Comparison of ENCODE assay signal across 16 cellular contexts in genomic region chr3:69384379-69384778, GRCh38. TPM values are rescaled to one million over a fixed set of nuclear protein-coding genes. Genes with fewer than 3 reads are reported as not detected.
DNase-seq lines count a peak whose midpoint lies in the region; ATAC-seq and TF ChIP-seq lines count a peak whose summit lies in the region.
"Had no signal": no experiment of that assay in that cellular context is flagged by ENCODE, and none has a peak within 500 bp of the region (broad histone marks: within the 10 kb centered on the region; RNA-seq: fewer than 3 reads in every experiment).

No MANE protein-coding gene starts in this region.

- peak overlapping the region; percentile 66 for H3K4me3 ChIP-seq in lower lobe of right lung
- H3K4me3 ChIP-seq in suprapubic skin, result peak overlapping the region; percentile 72

- WGBS in suprapubic skin, result 78% methylated on average over 2 of the region's 2 CpGs

- H3K36me3 Mint-ChIP-seq in chondrocyte (ENCODE audit: low read depth) (no peaks in the 10 kb centered on the region), Calu3 (ENCODE audit: insufficient read depth, unreplicated experiment) (peaks cover 10% of the 10 kb centered on the region)
- H3K36me3 Mint-ChIP-seq: activated naive CD4-positive, alpha-beta T cell treated with anti-CD3 and anti-CD28 coated beads, Interleukin-2, amount 50 U/mL, for 24 hours had no signal

- H3K4me3 Mint-ChIP-seq in chondrocyte (ENCODE audit: unreplicated experiment) (peak overlapping the region; percentile 72), Calu3 (ENCODE audit: low read depth, unreplicated experiment) (no peak overlapping the region)

- H3K4me1 Mint-ChIP-seq in chondrocyte (ENCODE audit: low read depth) (peaks cover 30% of the 10 kb centered on the region), Calu3 (ENCODE audit: low read depth, unreplicated experiment) (peaks cover 8% of the 10 kb centered on the region)

- H3K27me3 Mint-ChIP-seq in chondrocyte (ENCODE audit: low read depth) (no peaks in the 10 kb centered on the region), Calu3 (ENCODE audit: unreplicated experiment) (peaks cover 11% of the 10 kb centered on the region)

- H3K27ac Mint-ChIP-seq in chondrocyte (ENCODE audit: unreplicated experiment) (no peak overlapping the region), Calu3 (ENCODE audit: unreplicated experiment) (no peak overlapping the region)
- H3K27ac Mint-ChIP-seq: activated naive CD4-positive, alpha-beta T cell treated with anti-CD3 and anti-CD28 coated beads, Interleukin-2, amount 50 U/mL, for 24 hours; stimulated activated naive CD8-positive, alpha-beta T cell treated with anti-CD3 and anti-CD28 coated beads, Interleukin-15, amount 100 ng/mL, for 72 hours had no signal

- H3K27ac ChIP-seq in lower lobe of right lung (peak overlapping the region; percentile 77), suprapubic skin (no peak overlapping the region)
- H3K27ac ChIP-seq: 22Rv1, HL-60 had no signal

- intact Hi-C loops in lower lobe of right lung (cut with DNase I), result no loop called here
- intact Hi-C loops in Calu3 (cut with micrococcal nuclease; ENCODE audit: unreplicated experiment), result no loop called here

- H3K36me3 ChIP-seq in lower lobe of right lung (no peaks in the 10 kb centered on the region), suprapubic skin (no peaks in the 10 kb centered on the region)

- H3K27me3 ChIP-seq in lower lobe of right lung (ENCODE audit: low read depth) (no peaks in the 10 kb centered on the region), suprapubic skin (peaks cover 19% of the 10 kb centered on the region)

- H3K9me3 ChIP-seq in lower lobe of right lung (no peaks in the 10 kb centered on the region), suprapubic skin (no peaks in the 10 kb centered on the region)

- no TSS peak for BruUV-seq in Calu3 (replicated peaks; lab: Mats Ljungman, UMichigan)

- DNase-seq in DMS 273 (lab: John Stamatoyannopoulos, UW; ENCODE audit: unreplicated experiment) (peak; percentile 67), DMS 273 treated with DMSO at 0.1 percent for 48 hours (lab: John Stamatoyannopoulos, UW) (no peak), chondrocyte (ENCODE audit: low spot score) (no peak), lower lobe of right lung (no peak), suprapubic skin (ENCODE audit: low spot score in 2 of 2) (no peak), Calu3 (no peak), HCEC 1CT (no peak), GM03348 (ENCODE audit: low spot score) (no peak)
- DNase-seq: mesendoderm; NCI-H187 treated with DMSO at 0.1 percent for 48 hours; NCI-H748 treated with DMSO at 0.1 percent for 48 hours; SHP77 treated with DMSO at 0.1 percent for 48 hours; stimulated activated naive CD8-positive, alpha-beta T cell treated with anti-CD3 and anti-CD28 coated beads, Interleukin-15, amount 100 ng/mL, for 72 hours had no signal

- CTCF ChIA-PET in Calu3 (lab: Charles Lee), result no interaction called here

- TF ChIP-seq CTCF in chondrocyte (IDR thresholded peaks at IDR 0.05) (no peak), lower lobe of right lung (IDR thresholded peaks at IDR 0.05) (no peak), suprapubic skin (IDR thresholded peaks at IDR 0.05) (no peak), Calu3 (IDR thresholded peaks at IDR 0.05; ENCODE audit: unreplicated experiment) (no peak)

- ATAC-seq in lower lobe of right lung, result peak; percentile 11 to 56
- ATAC-seq: stimulated activated naive CD8-positive, alpha-beta T cell treated with anti-CD3 and anti-CD28 coated beads, Interleukin-15, amount 100 ng/mL, for 72 hours had no signal

- H3K4me1 ChIP-seq in lower lobe of right lung (peaks cover 46% of the 10 kb centered on the region), suprapubic skin (peaks cover 22% of the 10 kb centered on the region)

- TF ChIP-seq POLR2A in suprapubic skin (IDR thresholded peaks at IDR 0.05), result no peak

- no peak for TF ChIP-seq EP300 in suprapubic skin (IDR thresholded peaks at IDR 0.05)

- H3K9me3 Mint-ChIP-seq in chondrocyte (ENCODE audit: low read depth) (no peaks in the 10 kb centered on the region), Calu3 (ENCODE audit: low read depth, unreplicated experiment) (no peaks in the 10 kb centered on the region)
- H3K9me3 Mint-ChIP-seq: activated naive CD4-positive, alpha-beta T cell treated with anti-CD3 and anti-CD28 coated beads, Interleukin-2, amount 50 U/mL, for 24 hours; stimulated activated naive CD8-positive, alpha-beta T cell treated with anti-CD3 and anti-CD28 coated beads, Interleukin-15, amount 100 ng/mL, for 72 hours had no signal

RNA-seq across cellular contexts. Expression of gene FRMD4B, which starts 1.5 kb away (rescaled TPM):
- total RNA-seq in chondrocyte, result 3.7 to 10.6 TPM (median 4.1 TPM) in 3 replicates
- 62.4 TPM for total RNA-seq in lower lobe of right lung
- 10 to 100 TPM; 53.8 to 75.3 (median 67.8) TPM for total RNA-seq in suprapubic skin
- 13.8 and 16.7 TPM in 2 replicates for total RNA-seq in Calu3 (2022)
